ENCODE assay signal across 1 cellular context in the genomic region with DNA sequence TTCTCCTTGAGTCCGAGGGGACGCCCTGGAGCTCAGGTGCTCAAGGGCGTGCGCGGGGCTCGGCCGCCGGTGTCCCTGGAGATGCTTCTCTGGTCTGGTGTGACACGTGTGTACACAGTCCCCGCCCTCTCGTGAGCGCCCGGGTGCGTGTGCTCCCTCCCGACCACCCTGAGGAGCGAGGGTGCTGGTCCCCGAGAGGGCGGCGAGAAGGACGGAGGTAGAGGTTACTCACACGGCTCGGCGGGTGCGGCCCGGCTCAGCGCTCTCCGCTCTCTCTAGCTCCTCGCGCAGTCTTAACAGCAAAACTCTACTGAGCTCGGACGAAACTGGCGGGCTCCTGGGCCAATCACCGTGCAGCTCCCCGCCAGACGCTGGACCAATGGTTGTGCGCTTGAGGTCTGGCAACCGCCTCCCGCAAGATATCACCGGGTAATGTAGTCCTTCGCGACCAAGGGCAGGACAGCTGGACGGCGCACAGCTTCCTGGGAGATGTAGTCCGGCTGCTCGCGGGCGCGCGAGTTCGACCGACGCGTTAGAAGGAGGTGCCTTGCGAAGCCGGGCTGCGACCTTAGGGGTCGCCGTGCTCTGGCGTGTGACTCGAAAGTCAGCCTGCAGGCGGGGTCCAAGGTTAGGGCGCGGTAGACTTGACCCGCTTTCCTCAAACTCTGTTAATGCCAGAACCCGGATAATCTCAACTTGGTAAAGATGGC.
TF ChIP-seq lines count a peak whose summit lies in the region.

A gene (minus strand): TSS at position 312 of the 710 bp plus-strand sequence. CDS start 2,669 bp downstream, outside the sequence.

TF ChIP-seq in SK-N-SH, 30 proteins besides CTCF, POLR2A, EP300 and RAD21 (continued from another document):
- TF ChIP-seq, protein P1, sequence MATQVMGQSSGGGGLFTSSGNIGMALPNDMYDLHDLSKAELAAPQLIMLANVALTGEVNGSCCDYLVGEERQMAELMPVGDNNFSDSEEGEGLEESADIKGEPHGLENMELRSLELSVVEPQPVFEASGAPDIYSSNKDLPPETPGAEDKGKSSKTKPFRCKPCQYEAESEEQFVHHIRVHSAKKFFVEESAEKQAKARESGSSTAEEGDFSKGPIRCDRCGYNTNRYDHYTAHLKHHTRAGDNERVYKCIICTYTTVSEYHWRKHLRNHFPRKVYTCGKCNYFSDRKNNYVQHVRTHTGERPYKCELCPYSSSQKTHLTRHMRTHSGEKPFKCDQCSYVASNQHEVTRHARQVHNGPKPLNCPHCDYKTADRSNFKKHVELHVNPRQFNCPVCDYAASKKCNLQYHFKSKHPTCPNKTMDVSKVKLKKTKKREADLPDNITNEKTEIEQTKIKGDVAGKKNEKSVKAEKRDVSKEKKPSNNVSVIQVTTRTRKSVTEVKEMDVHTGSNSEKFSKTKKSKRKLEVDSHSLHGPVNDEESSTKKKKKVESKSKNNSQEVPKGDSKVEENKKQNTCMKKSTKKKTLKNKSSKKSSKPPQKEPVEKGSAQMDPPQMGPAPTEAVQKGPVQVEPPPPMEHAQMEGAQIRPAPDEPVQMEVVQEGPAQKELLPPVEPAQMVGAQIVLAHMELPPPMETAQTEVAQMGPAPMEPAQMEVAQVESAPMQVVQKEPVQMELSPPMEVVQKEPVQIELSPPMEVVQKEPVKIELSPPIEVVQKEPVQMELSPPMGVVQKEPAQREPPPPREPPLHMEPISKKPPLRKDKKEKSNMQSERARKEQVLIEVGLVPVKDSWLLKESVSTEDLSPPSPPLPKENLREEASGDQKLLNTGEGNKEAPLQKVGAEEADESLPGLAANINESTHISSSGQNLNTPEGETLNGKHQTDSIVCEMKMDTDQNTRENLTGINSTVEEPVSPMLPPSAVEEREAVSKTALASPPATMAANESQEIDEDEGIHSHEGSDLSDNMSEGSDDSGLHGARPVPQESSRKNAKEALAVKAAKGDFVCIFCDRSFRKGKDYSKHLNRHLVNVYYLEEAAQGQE (IDR thresholded peaks at IDR 0.05; ENCODE audit: low read depth, low read length) = peak; percentile 2; the same call in 1 of the 2 replicates
- TF ChIP-seq RFX5 (IDR thresholded peaks at IDR 0.05; ENCODE audit: low read length) (no peak), GATA2 (CRISPR knock-in tag; IDR thresholded peaks at IDR 0.05) (no peak), FOXJ3 (CRISPR knock-in tag; IDR thresholded peaks at IDR 0.05) (peak; percentile 55; the same call in 1 of the 2 replicates), TAF1 (IDR thresholded peaks at IDR 0.05; ENCODE audit: borderline replicate concordance, low read depth, low read length) (peak; percentile 54; the same call in 1 of the 2 replicates), FOSL2 (IDR thresholded peaks at IDR 0.05; ENCODE audit: borderline replicate concordance, low read depth) (no peak), RCOR1 (IDR thresholded peaks at IDR 0.05; ENCODE audit: low read length) (no peak), ELF1 (IDR thresholded peaks at IDR 0.05) (peak; percentile 78), GABPA (IDR thresholded peaks at IDR 0.05; ENCODE audit: low read depth) (peak; percentile 72), CHD2 (IDR thresholded peaks at IDR 0.05; ENCODE audit: low read length, partially characterized antibody) (peak; percentile 97), FOXM1 (IDR thresholded peaks at IDR 0.05; ENCODE audit: low read depth) (no peak), SIN3A (IDR thresholded peaks at IDR 0.05; ENCODE audit: borderline replicate concordance, low read depth, low read length) (no peak; the same call in 1 of the 2 replicates), EZH2phosphoT487 (IDR thresholded peaks at IDR 0.05; ENCODE audit: borderline replicate concordance, low read depth) (no peak), NFIC (IDR thresholded peaks at IDR 0.05; ENCODE audit: borderline replicate concordance) (no peak), POLR2AphosphoS5 (IDR thresholded peaks at IDR 0.05; ENCODE audit: low read depth, low read length) (peak; percentile 81; the same call in 1 of the 2 replicates)
- TF ChIP-seq, protein P2, sequence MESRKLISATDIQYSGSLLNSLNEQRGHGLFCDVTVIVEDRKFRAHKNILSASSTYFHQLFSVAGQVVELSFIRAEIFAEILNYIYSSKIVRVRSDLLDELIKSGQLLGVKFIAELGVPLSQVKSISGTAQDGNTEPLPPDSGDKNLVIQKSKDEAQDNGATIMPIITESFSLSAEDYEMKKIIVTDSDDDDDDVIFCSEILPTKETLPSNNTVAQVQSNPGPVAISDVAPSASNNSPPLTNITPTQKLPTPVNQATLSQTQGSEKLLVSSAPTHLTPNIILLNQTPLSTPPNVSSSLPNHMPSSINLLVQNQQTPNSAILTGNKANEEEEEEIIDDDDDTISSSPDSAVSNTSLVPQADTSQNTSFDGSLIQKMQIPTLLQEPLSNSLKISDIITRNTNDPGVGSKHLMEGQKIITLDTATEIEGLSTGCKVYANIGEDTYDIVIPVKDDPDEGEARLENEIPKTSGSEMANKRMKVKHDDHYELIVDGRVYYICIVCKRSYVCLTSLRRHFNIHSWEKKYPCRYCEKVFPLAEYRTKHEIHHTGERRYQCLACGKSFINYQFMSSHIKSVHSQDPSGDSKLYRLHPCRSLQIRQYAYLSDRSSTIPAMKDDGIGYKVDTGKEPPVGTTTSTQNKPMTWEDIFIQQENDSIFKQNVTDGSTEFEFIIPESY (IDR thresholded peaks at IDR 0.05; ENCODE audit: borderline replicate concordance, low read depth) = peak; percentile 92
- TF ChIP-seq, protein P3, sequence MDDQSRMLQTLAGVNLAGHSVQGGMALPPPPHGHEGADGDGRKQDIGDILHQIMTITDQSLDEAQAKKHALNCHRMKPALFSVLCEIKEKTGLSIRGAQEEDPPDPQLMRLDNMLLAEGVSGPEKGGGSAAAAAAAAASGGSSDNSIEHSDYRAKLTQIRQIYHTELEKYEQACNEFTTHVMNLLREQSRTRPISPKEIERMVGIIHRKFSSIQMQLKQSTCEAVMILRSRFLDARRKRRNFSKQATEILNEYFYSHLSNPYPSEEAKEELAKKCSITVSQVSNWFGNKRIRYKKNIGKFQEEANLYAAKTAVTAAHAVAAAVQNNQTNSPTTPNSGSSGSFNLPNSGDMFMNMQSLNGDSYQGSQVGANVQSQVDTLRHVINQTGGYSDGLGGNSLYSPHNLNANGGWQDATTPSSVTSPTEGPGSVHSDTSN (IDR thresholded peaks at IDR 0.05) = peak; percentile 99
